Comparison of ENCODE assay signal across 1 cellular context in the genomic region with DNA sequence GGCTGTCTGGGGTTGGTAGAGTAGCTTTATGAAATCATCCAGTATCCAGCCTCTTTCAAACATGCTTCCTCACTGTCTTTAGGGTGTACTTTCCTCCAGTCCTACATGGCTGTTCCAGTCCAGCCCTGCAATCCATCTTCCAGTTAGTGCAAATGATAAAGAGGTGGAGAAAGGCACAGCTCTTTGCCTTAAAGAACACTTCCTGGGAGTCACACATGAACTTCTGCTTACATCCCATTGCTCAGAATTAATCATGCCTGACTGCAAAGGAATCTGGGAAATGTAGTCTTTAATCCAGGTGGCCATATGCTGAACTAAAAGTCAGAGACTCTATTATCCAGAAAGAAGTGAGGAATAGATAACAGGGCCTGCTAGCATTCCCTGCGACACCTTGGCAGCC.
A peak's percentile ranks its signal among the peaks of the same experiment; 100 is the strongest.
TF ChIP-seq lines count a peak whose summit lies in the region.

No MANE protein-coding gene starts in this region.

TF ChIP-seq in SK-N-SH, 30 proteins besides CTCF, POLR2A, EP300 and RAD21 (continued from another document):
- TF ChIP-seq, protein P1, sequence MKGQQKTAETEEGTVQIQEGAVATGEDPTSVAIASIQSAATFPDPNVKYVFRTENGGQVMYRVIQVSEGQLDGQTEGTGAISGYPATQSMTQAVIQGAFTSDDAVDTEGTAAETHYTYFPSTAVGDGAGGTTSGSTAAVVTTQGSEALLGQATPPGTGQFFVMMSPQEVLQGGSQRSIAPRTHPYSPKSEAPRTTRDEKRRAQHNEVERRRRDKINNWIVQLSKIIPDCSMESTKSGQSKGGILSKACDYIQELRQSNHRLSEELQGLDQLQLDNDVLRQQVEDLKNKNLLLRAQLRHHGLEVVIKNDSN (IDR thresholded peaks at IDR 0.05; ENCODE audit: borderline replicate concordance, low read depth) = peak; percentile 73; the same call in 1 of the 2 replicates
- 0 out of 2 replicates have a peak, but pooled peaks have one; percentile 20 for TF ChIP-seq ELF1 (IDR thresholded peaks at IDR 0.05)
- TF ChIP-seq, protein P2, sequence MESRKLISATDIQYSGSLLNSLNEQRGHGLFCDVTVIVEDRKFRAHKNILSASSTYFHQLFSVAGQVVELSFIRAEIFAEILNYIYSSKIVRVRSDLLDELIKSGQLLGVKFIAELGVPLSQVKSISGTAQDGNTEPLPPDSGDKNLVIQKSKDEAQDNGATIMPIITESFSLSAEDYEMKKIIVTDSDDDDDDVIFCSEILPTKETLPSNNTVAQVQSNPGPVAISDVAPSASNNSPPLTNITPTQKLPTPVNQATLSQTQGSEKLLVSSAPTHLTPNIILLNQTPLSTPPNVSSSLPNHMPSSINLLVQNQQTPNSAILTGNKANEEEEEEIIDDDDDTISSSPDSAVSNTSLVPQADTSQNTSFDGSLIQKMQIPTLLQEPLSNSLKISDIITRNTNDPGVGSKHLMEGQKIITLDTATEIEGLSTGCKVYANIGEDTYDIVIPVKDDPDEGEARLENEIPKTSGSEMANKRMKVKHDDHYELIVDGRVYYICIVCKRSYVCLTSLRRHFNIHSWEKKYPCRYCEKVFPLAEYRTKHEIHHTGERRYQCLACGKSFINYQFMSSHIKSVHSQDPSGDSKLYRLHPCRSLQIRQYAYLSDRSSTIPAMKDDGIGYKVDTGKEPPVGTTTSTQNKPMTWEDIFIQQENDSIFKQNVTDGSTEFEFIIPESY (IDR thresholded peaks at IDR 0.05; ENCODE audit: borderline replicate concordance, low read depth) = no peak
